Comparison of ENCODE assay signal across 8 cellular contexts in the genomic region with DNA sequence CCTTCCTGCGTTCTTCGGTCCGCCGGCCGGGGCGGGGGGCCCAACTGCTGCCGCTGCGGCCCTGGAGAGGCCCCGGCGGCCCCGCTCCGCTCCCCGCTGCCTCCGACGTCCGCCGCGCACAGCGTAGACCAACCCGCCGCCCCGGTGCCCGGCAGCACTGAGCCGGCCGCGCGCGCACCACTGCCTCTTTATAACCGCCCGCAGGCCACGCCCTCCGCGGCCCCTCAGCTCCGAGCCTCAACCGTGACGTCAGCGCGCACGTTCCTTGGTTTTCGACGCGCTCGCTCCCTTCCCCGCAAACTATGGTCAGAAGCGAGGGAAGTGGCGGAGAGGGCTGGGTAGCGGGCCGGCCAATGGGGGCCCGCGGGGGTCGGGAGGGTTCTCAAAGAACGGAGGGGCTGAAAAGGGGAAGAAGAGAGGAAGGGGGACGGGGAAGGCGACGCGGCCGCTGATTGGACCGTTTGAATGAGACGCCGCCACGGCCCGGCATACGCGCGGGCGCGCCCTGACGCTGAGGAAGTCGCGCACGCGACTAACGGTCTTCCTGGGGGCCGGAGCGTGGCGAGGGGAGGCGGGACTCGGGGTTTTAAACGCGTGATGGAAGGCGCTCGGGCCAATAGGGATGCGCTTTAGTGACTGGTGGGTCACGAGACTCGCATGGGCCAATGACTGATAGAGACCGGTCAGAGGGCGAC. TPM values are rescaled to one million over a fixed set of nuclear protein-coding genes. Genes with fewer than 3 reads are reported as not detected.
DNase-seq lines count a peak whose midpoint lies in the region; ATAC-seq, FAIRE-seq and TF ChIP-seq lines count a peak whose summit lies in the region.

Gene UBE2S, minus strand, starts transcription at position 164 of the 695 bp plus-strand sequence. CDS start 199 bp downstream, outside the sequence.

- intact Hi-C loops in cardiac septum (cut with DNase I), result loop anchor here (5.0 kb wide), 2 partner anchors 55 to 265 kb away; partner anchors contain the start of genes C19orf85 and ISOC2

- peaks cover 0 to 5% (median 3%) of the 10 kb centered on the region in 3 donors for H3K9me3 Mint-ChIP-seq in T-cell

- peaks cover 26% of the 10 kb centered on the region for H3K36me3 Mint-ChIP-seq in T-cell

- peak; percentile 96 for DNase-seq in GM12891 (ENCODE audit: insufficient read length, low spot score)
- DNase-seq in NCI-H1436 treated with DMSO at 0.1 percent for 48 hours (lab: John Stamatoyannopoulos, UW), result peak; percentile 98
- DNase-seq in T-cell, result peak; percentile 91 to 99 (median 97)
- peak; percentile 99 for DNase-seq in cardiac septum (ENCODE audit: low spot score)
- DNase-seq in pons (ENCODE audit: low spot score), result peak; percentile 98
- peak; percentile 98 to 99 for DNase-seq in upper lobe of left lung

- peaks cover 24 to 32% (median 29%) of the 10 kb centered on the region in 3 donors for H3K4me1 Mint-ChIP-seq in T-cell

- peak; percentile 82 for ATAC-seq in HG02840 (IDR thresholded peaks at IDR 0.05; ENCODE audit: low FRiP score, unreplicated experiment)
- peak; percentile 89 to 92 (median 90) for ATAC-seq in T-cell (replicated peaks in 1 of 4)
- peak; percentile 97 to 98 for ATAC-seq in upper lobe of left lung (ENCODE audit: low FRiP score in 2 of 2)

- H3K4me3 ChIP-seq in upper lobe of left lung, result peak within 1 kb of the TSS; percentile 81 to 94 (median 92)

- peaks cover 18 to 26% (median 19%) of the 10 kb centered on the region in 4 donors for H3K4me1 ChIP-seq in upper lobe of left lung

- peak; percentile 96 for FAIRE-seq in GM12891 (lab: Jason Lieb, UNC)

- H3K27me3 Mint-ChIP-seq in T-cell, result no peaks in the 10 kb centered on the region

- H3K36me3 ChIP-seq in upper lobe of left lung, result peaks cover 0 to 29% (median 16%) of the 10 kb centered on the region in 4 donors

- POLR2A ChIA-PET in T-cell (lab: Charles Lee), result interaction anchor here (0.6 to 1.5 kb wide), 6 partner anchors 20 to 154 kb away, joined by 3 to 11 read pairs (median 5); partner anchors contain the start of gene KMT5C (in 1 of the 2)

- H3K4me3 Mint-ChIP-seq in T-cell, result peak within 1 kb of the TSS; percentile 87 to 93 (median 93)

- peak within 1 kb of the TSS; percentile 96 to 98 for H3K27ac Mint-ChIP-seq in T-cell

- TF ChIP-seq POLR2A in GM12891 (IDR thresholded peaks at IDR 0.05; ENCODE audit: low read depth, low read length) (peak; percentile 97), upper lobe of left lung (IDR thresholded peaks at IDR 0.05) (peak; percentile 30 to 99 (median 98))

- CTCF ChIA-PET in T-cell (lab: Charles Lee), result no interaction called here

- 0 to 1% (median 1%) methylated on average over 77 to 87 of the region's 87 CpGs for WGBS in adipose tissue, 3 donors
- 1 to 2% methylated on average over 31 to 43 of the region's 87 CpGs for WGBS in upper lobe of left lung, 2 donors

- no peaks in the 10 kb centered on the region for H3K9me3 ChIP-seq in upper lobe of left lung

- H3K27me3 ChIP-seq in upper lobe of left lung, result no peaks in the 10 kb centered on the region

- peak within 1 kb of the TSS; percentile 97 for H3K27ac ChIP-seq in adipose tissue (ENCODE audit: low read depth, low read length)
- peak within 1 kb of the TSS; percentile 97 to 100 (median 98) for H3K27ac ChIP-seq in upper lobe of left lung

- TF ChIP-seq CTCF in upper lobe of left lung (IDR thresholded peaks at IDR 0.05), result peak in 2 of 6 experiments; percentile 21 to 31

- TF ChIP-seq EP300 in upper lobe of left lung (IDR thresholded peaks at IDR 0.05), result peak in 1 of 4 donors; percentile 65

TF ChIP-seq in GM12891, 5 proteins besides CTCF, POLR2A, EP300 and RAD21:
- TF ChIP-seq PAX5 (IDR thresholded peaks at IDR 0.05; ENCODE audit: insufficient read depth, low read length, severe bottlenecking) (peak; percentile 70), SPI1 (IDR thresholded peaks at IDR 0.05; ENCODE audit: low read depth, low read length) (peak; percentile 75), POU2F2 (IDR thresholded peaks at IDR 0.05; ENCODE audit: low read depth, low read length) (peak; percentile 55; the same call in 1 of the 2 replicates), TAF1 (IDR thresholded peaks at IDR 0.05; ENCODE audit: low read depth, low read length) (peak; percentile 80), POLR2AphosphoS5 (IDR thresholded peaks at IDR 0.05; ENCODE audit: low read depth, low read length) (peak; percentile 95)

RNA-seq across cellular contexts. Expression of gene UBE2S, which starts in this region (rescaled TPM):
- 43.0 TPM for polyA plus RNA-seq in GM12891 (2012; ENCODE audit: low read depth, missing spikeins)
- total RNA-seq in T-cell (10 to 100 TPM; 27.5 to 75.2 (median 35.1) TPM), cardiac septum (28.4 TPM), upper lobe of left lung (10 to 100 TPM in 5 of 6 donors, 1 to 10 TPM in 1; 6.5 to 31.6 (median 19.0) TPM)
- polyA plus RNA-seq in adipose tissue, result 1 to 10 TPM; 2.9 to 9.3 (median 7.4) TPM

Comparison
In these comparisons a context has a peak if more than half of its experiments do, and no peak if none do; other contexts are left out.
1. Peak in every context shown above with its lines: DNase-seq, ATAC-seq, H3K4me3 ChIP-seq and H3K27ac ChIP-seq.